Comparison of ENCODE assay signal across 15 cellular contexts in the genomic region with DNA sequence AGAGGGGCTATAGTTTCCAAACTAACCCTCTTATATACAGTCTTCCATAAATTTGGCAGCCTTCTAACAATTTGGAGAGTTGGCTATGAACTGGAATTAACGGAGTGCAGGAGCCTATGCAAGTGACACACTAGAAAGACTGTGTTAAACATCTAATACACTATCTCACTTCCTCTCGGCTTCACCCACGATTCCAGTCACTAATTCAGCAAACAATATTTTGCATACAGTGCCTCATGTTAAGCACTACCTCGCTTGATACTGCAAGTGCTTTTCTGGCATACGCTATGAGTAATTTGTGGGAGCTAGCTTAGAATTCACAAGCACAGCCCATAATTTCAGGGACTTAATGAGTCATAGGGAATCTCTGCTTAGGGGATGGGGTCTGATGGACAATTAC.
A peak's percentile ranks its signal among the peaks of the same experiment; 100 is the strongest.
DNase-seq lines count a peak whose midpoint lies in the region; ATAC-seq and TF ChIP-seq lines count a peak whose summit lies in the region.
"Had no signal": no experiment of that assay in that cellular context is flagged by ENCODE, and none has a peak within 500 bp of the region (broad histone marks: within the 10 kb centered on the region; RNA-seq: fewer than 3 reads in every experiment).

No MANE protein-coding gene starts in this region.

- no peak overlapping the region for H3K27ac Mint-ChIP-seq in H9
- H3K27ac Mint-ChIP-seq: activated CD4-positive, alpha-beta T cell treated with anti-CD3 and anti-CD28 coated beads for 36 hours; T-helper 17 cell had no signal

- H3K27ac ChIP-seq in smooth muscle cell (ENCODE audit: low read depth) = peak overlapping the region; percentile 45
- no peak overlapping the region for H3K27ac ChIP-seq in H9 (ENCODE audit: insufficient read length, low read depth, low read length)
- H3K27ac ChIP-seq: C4-2B, neutrophil, Peyer's patch had no signal

- 0 out of 4 replicates have a peak, but pooled peaks cover 0 to 3% of the 10 kb centered on the region in 2 experiments for H3K4me1 Mint-ChIP-seq in H9
- H3K4me1 Mint-ChIP-seq: T-helper 17 cell had no signal

- no peak overlapping the region for H3K9ac ChIP-seq in smooth muscle cell (ENCODE audit: low read depth)
- H3K9ac ChIP-seq in H9 (ENCODE audit: extremely low read depth, insufficient read length, low read length) = no peak overlapping the region

- TF ChIP-seq CTCF in smooth muscle cell (IDR thresholded peaks at IDR 0.05; ENCODE audit: borderline replicate concordance, insufficient read depth, poor library complexity, severe bottlenecking) = no peak
- TF ChIP-seq CTCF in H9 (conservative IDR thresholded peaks at IDR 0.05) = no peak

- no peak overlapping the region for H3K14ac ChIP-seq in H9 (ENCODE audit: insufficient read depth, low read length)

- no peak overlapping the region for H4K5ac ChIP-seq in H9 (ENCODE audit: insufficient read length, low read depth, low read length)

- no peaks in the 10 kb centered on the region for H3K36me3 Mint-ChIP-seq in H9 (ENCODE audit: insufficient read depth in 1 of 3, low read depth in 3 of 3)

- H3K18ac ChIP-seq in H9 (ENCODE audit: insufficient read length, low read depth, low read length) = no peak overlapping the region

- H2AFZ ChIP-seq in smooth muscle cell (ENCODE audit: low read depth) (no peak overlapping the region), H9 (ENCODE audit: low read length) (no peak overlapping the region)

- no peaks in the 10 kb centered on the region for H3K23me2 ChIP-seq in H9 (ENCODE audit: insufficient read length, low read depth, low read length, poor library complexity, severe bottlenecking)

- H4K8ac ChIP-seq in H9 (replicated peaks; ENCODE audit: insufficient read length, low read depth, low read length) = no peak overlapping the region

- whole genome bisulfite sequencing in smooth muscle cell (ENCODE audit: low lambda C conversion rate) = 21% methylated on average over 5 of the region's 5 CpGs
- WGBS in H9 (ENCODE audit: extremely low coverage, insufficient read length, low lambda C conversion rate) = no CpG with 5 or more reads among the region's 5 CpGs

- H3K23ac ChIP-seq in H9 (ENCODE audit: insufficient read length, low read depth, low read length) = no peak overlapping the region

- no peak overlapping the region for H3K4me3 Mint-ChIP-seq in H9
- H3K4me3 Mint-ChIP-seq: activated CD4-positive, alpha-beta T cell treated with anti-CD3 and anti-CD28 coated beads for 36 hours; T-helper 17 cell had no signal

- H3K9me3 Mint-ChIP-seq in H9 = no peaks in the 10 kb centered on the region

- H3K27me3 Mint-ChIP-seq in H9 (ENCODE audit: low read depth) = no peaks in the 10 kb centered on the region
- H3K27me3 Mint-ChIP-seq: activated CD4-positive, alpha-beta T cell treated with anti-CD3 and anti-CD28 coated beads for 36 hours; T-helper 17 cell had no signal

- peaks cover 11% of the 10 kb centered on the region for H3F3A ChIP-seq in smooth muscle cell (ENCODE audit: low read depth)

- H3K4ac ChIP-seq in H9 (ENCODE audit: low read depth, low read length) = no peak overlapping the region

- DNase-seq in smooth muscle cell (lab: John Stamatoyannopoulos, UW; ENCODE audit: unreplicated experiment) = no peak
- no peak for DNase-seq in H9
- DNase-seq in stimulated activated CD4-positive, alpha-beta T cell treated with anti-CD3 and anti-CD28 coated beads, Interleukin-2, amount 100 ng/mL, for 24 hours = no peak
- DNase-seq in cardiac septum (ENCODE audit: low spot score) = no peak
- DNase-seq in NCI-H345 treated with DMSO at 0.1 percent for 48 hours (lab: John Stamatoyannopoulos, UW; ENCODE audit: unreplicated experiment) = no peak
- DNase-seq: activated CD4-positive, alpha-beta T cell treated with anti-CD3 and anti-CD28 coated beads for 36 hours; mesenchymal stem cell; NCI-H510A treated with DMSO at 0.1 percent for 48 hours; Peyer's patch; T-helper 17 cell had no signal

- H3K4me1 ChIP-seq in smooth muscle cell (ENCODE audit: low read depth) = no peaks in the 10 kb centered on the region
- H3K4me1 ChIP-seq in H9 (ENCODE audit: insufficient read depth, low read length) = no peaks in the 10 kb centered on the region
- H3K4me1 ChIP-seq: Peyer's patch had no signal

- no peak overlapping the region for H2BK20ac ChIP-seq in H9 (ENCODE audit: low read depth, low read length, poor library complexity, severe bottlenecking)

- H3K79me1 ChIP-seq in H9 (ENCODE audit: insufficient read depth, low read depth, low read length, poor library complexity, severe bottlenecking) = no peaks in the 10 kb centered on the region

- H3K27me3 ChIP-seq in smooth muscle cell (ENCODE audit: low read depth) = no peaks in the 10 kb centered on the region
- H3K27me3 ChIP-seq in H9 (ENCODE audit: insufficient read depth, low read length) = no peaks in the 10 kb centered on the region
- H3K27me3 ChIP-seq: neutrophil, Peyer's patch had no signal

- H2BK5ac ChIP-seq in H9 (ENCODE audit: insufficient read length, low read length) = no peak overlapping the region

- peak; percentile 73 for ATAC-seq in GM18909 (IDR thresholded peaks at IDR 0.05; ENCODE audit: poor library complexity, unreplicated experiment)
- peak; percentile 76 for ATAC-seq in GM21723 (IDR thresholded peaks at IDR 0.05; ENCODE audit: unreplicated experiment)
- peak; percentile 61 for ATAC-seq in HG03108 (IDR thresholded peaks at IDR 0.05; ENCODE audit: unreplicated experiment)
- ATAC-seq: activated CD4-positive, alpha-beta T cell treated with anti-CD3 and anti-CD28 coated beads for 36 hours; T-helper 17 cell had no signal

- H2BK120ac ChIP-seq in H9 (ENCODE audit: low read depth, low read length, poor library complexity, severe bottlenecking) = no peak overlapping the region

- no peak overlapping the region for H2AK5ac ChIP-seq in H9 (ENCODE audit: insufficient read length, low read length)

- no peak overlapping the region for H2BK12ac ChIP-seq in H9 (ENCODE audit: insufficient read length, low read depth, low read length)

- H2BK15ac ChIP-seq in H9 (ENCODE audit: low read depth, low read length) = no peak overlapping the region

- no peak overlapping the region for H3K4me3 ChIP-seq in smooth muscle cell
- H3K4me3 ChIP-seq: Peyer's patch had no signal

- peak overlapping the region; percentile 44 for H3K4me2 ChIP-seq in smooth muscle cell
- H3K4me2 ChIP-seq in H9 (ENCODE audit: insufficient read depth, insufficient read length, low read length) = no peak overlapping the region

- H4K20me1 ChIP-seq in smooth muscle cell (ENCODE audit: low read depth) (no peaks in the 10 kb centered on the region), H9 (ENCODE audit: control insufficient read depth, insufficient read depth, insufficient read length) (no peaks in the 10 kb centered on the region)

- H3K36me3 ChIP-seq in smooth muscle cell (ENCODE audit: low read depth) = no peaks in the 10 kb centered on the region
- H3K36me3 ChIP-seq: neutrophil, Peyer's patch had no signal

- H3K79me2 ChIP-seq in smooth muscle cell (ENCODE audit: low read depth) (no peaks in the 10 kb centered on the region), H9 (ENCODE audit: insufficient read depth, low read length) (no peaks in the 10 kb centered on the region)

- H3T11ph ChIP-seq in H9 (ENCODE audit: low read length) = no peak overlapping the region

- intact Hi-C loops in cardiac septum (cut with DNase I) = no loop called here

- H3K56ac ChIP-seq in H9 (ENCODE audit: insufficient read length, low read depth, low read length) = no peak overlapping the region

- H4K91ac ChIP-seq in H9 (ENCODE audit: insufficient read length, low read depth, low read length) = no peak overlapping the region

- H3K9me3 ChIP-seq in smooth muscle cell (replicated peaks; ENCODE audit: low read depth) = no peaks in the 10 kb centered on the region
- no peaks in the 10 kb centered on the region for H3K9me3 ChIP-seq in H9 (ENCODE audit: control insufficient read depth, low read depth, low read length)
- H3K9me3 ChIP-seq: neutrophil, Peyer's patch had no signal
